In genomic region chr13:94305934-94306333, GRCh38 we compare ENCODE assay signal across 25 cellular contexts.
DNase-seq lines count a peak whose midpoint lies in the region; ATAC-seq and TF ChIP-seq lines count a peak whose summit lies in the region.
"Had no signal": no experiment of that assay in that cellular context is flagged by ENCODE, and none has a peak within 500 bp of the region (broad histone marks: within the 10 kb centered on the region; RNA-seq: fewer than 3 reads in every experiment).

No MANE protein-coding gene starts in this region.

- no peak overlapping the region for H2AFZ ChIP-seq in trophoblast cell (ENCODE audit: insufficient read depth, low read length, poor library complexity)

- H4K91ac ChIP-seq in trophoblast cell (ENCODE audit: low read depth, low read length) = peak overlapping the region; percentile 68

- H3K9ac ChIP-seq in trophoblast cell (ENCODE audit: low read length) = no peak overlapping the region

- H4K8ac ChIP-seq in trophoblast cell (ENCODE audit: low read depth, low read length) = peak overlapping the region; percentile 47

- H4K12ac ChIP-seq in trophoblast cell (ENCODE audit: low read depth, low read length) = no peak overlapping the region

- H3K4ac ChIP-seq in trophoblast cell (ENCODE audit: low read depth, low read length) = no peak overlapping the region

- no peak overlapping the region for H3K4me2 ChIP-seq in trophoblast cell (ENCODE audit: low read length)

- H3K27me3 ChIP-seq in RWPE2 (ENCODE audit: insufficient read depth, poor library complexity, severe bottlenecking) (no peaks in the 10 kb centered on the region), trophoblast cell (ENCODE audit: insufficient read depth, low read length) (no peaks in the 10 kb centered on the region)
- H3K27me3 ChIP-seq: esophagus muscularis mucosa, Peyer's patch, SJSA1, spleen had no signal

- peak overlapping the region; percentile 37 for H3K14ac ChIP-seq in trophoblast cell (ENCODE audit: low read length)

- peak overlapping the region; percentile 43 for H2BK120ac ChIP-seq in trophoblast cell (ENCODE audit: insufficient read depth, low read length, poor library complexity)

- peaks cover 18% of the 10 kb centered on the region for H3K79me1 ChIP-seq in trophoblast cell (ENCODE audit: low read length)

- no peak for TF ChIP-seq CTCF in RWPE2 (IDR thresholded peaks at IDR 0.05; ENCODE audit: poor library complexity, severe bottlenecking)

- H3K36me3 ChIP-seq in RWPE2 (ENCODE audit: low read depth) = no peaks in the 10 kb centered on the region
- H3K36me3 ChIP-seq in trophoblast cell (ENCODE audit: control insufficient read depth in 1 of 2, insufficient read depth in 2 of 2, low read length in 2 of 2) = no peaks in the 10 kb centered on the region
- H3K36me3 ChIP-seq: esophagus muscularis mucosa, Peyer's patch, SJSA1, spleen had no signal

- H3K27ac ChIP-seq in RWPE2 (ENCODE audit: poor library complexity, severe bottlenecking) (peak overlapping the region; percentile 32), trophoblast cell (ENCODE audit: low read depth, low read length) (no peak overlapping the region)
- H3K27ac ChIP-seq: esophagus muscularis mucosa, Peyer's patch, SJSA1, spleen had no signal

- H3K79me2 ChIP-seq in trophoblast cell (ENCODE audit: control insufficient read depth, insufficient read depth, low read length, poor library complexity) = no peaks in the 10 kb centered on the region

- no peak overlapping the region for H3K18ac ChIP-seq in trophoblast cell (ENCODE audit: low read length)

- H3K23ac ChIP-seq in trophoblast cell (ENCODE audit: low read length) = no peak overlapping the region

- no peak overlapping the region for H3K4me3 ChIP-seq in RWPE2 (ENCODE audit: severe bottlenecking)
- H3K4me3 ChIP-seq in trophoblast cell (ENCODE audit: low read depth, low read length) = no peak overlapping the region
- H3K4me3 ChIP-seq: esophagus muscularis mucosa, Peyer's patch, SJSA1, spleen had no signal

- H2BK5ac ChIP-seq in trophoblast cell (ENCODE audit: low read depth, low read length, poor library complexity) = peak overlapping the region; percentile 63

- no peak for ATAC-seq in RWPE2 (ENCODE audit: low read depth)
- ATAC-seq in GM18861 (IDR thresholded peaks at IDR 0.05; ENCODE audit: unreplicated experiment) = no peak
- no peak for ATAC-seq in GM19328 (IDR thresholded peaks at IDR 0.05; ENCODE audit: unreplicated experiment)
- ATAC-seq: activated CD4-positive, alpha-beta T cell treated with anti-CD3 and anti-CD28 coated beads for 36 hours; activated T-cell treated with anti-CD3 and anti-CD28 coated beads, Interleukin-2, amount 50 U/mL, for 4 hours; naive thymus-derived CD4-positive, alpha-beta T cell; stimulated activated effector memory CD8-positive, alpha-beta T cell treated with anti-CD3 and anti-CD28 coated beads, Interleukin-12 subunit alpha, Interleukin-12 subunit beta, amount 100 ng/mL, for 72 hours; T-helper 17 cell had no signal

- H3K9me3 ChIP-seq in RWPE2 (ENCODE audit: severe bottlenecking) = no peaks in the 10 kb centered on the region
- H3K9me3 ChIP-seq in trophoblast cell (ENCODE audit: insufficient read depth, low read depth, low read length) = no peaks in the 10 kb centered on the region
- H3K9me3 ChIP-seq: esophagus muscularis mucosa, Peyer's patch, SJSA1, spleen had no signal

- no peak overlapping the region for H2BK12ac ChIP-seq in trophoblast cell (ENCODE audit: low read length)

- H3K4me1 ChIP-seq in RWPE2 (ENCODE audit: insufficient read depth, poor library complexity, severe bottlenecking) (peaks cover 40% of the 10 kb centered on the region), trophoblast cell (ENCODE audit: control insufficient read depth in 1 of 2, insufficient read depth in 2 of 2, low read length in 2 of 2) (peaks cover 8 to 13% of the 10 kb centered on the region in 2 experiments)
- H3K4me1 ChIP-seq: Peyer's patch had no signal

- DNase-seq in AG20443 (ENCODE audit: low spot score) (peak; percentile 17), RWPE2 (ENCODE audit: low spot score) (no peak), fibroblast of peridontal ligament (ENCODE audit: extremely low read depth) (peak; percentile 61), trophoblast cell (no peak), KG1 (lab: John Stamatoyannopoulos, UW) (no peak), DMS79 (lab: John Stamatoyannopoulos, UW) (no peak)
- DNase-seq: activated CD4-positive, alpha-beta T cell treated with anti-CD3 and anti-CD28 coated beads for 36 hours; activated CD8-positive, alpha-beta memory T cell treated with anti-CD3 and anti-CD28 coated beads for 24 hours; activated naive CD4-positive, alpha-beta T cell; activated T-cell treated with anti-CD3 and anti-CD28 coated beads, Interleukin-2, amount 50 U/mL, for 4 hours; CD4-positive, CD25-positive, alpha-beta regulatory T cell; cortex of kidney; mesendoderm; naive thymus-derived CD4-positive, alpha-beta T cell; NCI-H1436; NCI-H510A; Peyer's patch; spleen; stimulated activated CD4-positive, alpha-beta T cell treated with anti-CD3 and anti-CD28 coated beads, Interleukin-2, amount 100 ng/mL, for 48 hours; T-helper 17 cell had no signal

- H2AK5ac ChIP-seq in trophoblast cell (ENCODE audit: low read length) = no peak overlapping the region

- WGBS in trophoblast cell (ENCODE audit: extremely low coverage, insufficient coverage, insufficient read length) = no CpG with 5 or more reads among the region's 4 CpGs

Comparison
In these comparisons a context has a peak if more than half of its experiments do, and no peak if none do; other contexts are left out.
1. DNase-seq: peak in AG20443 (single experiment) and fibroblast of peridontal ligament (single experiment); none in RWPE2 (single experiment), trophoblast cell (0 of 2), KG1 (single experiment) and DMS79 (single experiment).